Comparison of ENCODE assay signal across 1 cellular context in genomic region chr1:35605071-35605881, GRCh38.
TF ChIP-seq lines count a peak whose summit lies in the region.

No MANE protein-coding gene starts in this region.

TF ChIP-seq in WTC11, 78 proteins besides CTCF, POLR2A, EP300 and RAD21 (continued from another document):
- TF ChIP-seq, protein P1, sequence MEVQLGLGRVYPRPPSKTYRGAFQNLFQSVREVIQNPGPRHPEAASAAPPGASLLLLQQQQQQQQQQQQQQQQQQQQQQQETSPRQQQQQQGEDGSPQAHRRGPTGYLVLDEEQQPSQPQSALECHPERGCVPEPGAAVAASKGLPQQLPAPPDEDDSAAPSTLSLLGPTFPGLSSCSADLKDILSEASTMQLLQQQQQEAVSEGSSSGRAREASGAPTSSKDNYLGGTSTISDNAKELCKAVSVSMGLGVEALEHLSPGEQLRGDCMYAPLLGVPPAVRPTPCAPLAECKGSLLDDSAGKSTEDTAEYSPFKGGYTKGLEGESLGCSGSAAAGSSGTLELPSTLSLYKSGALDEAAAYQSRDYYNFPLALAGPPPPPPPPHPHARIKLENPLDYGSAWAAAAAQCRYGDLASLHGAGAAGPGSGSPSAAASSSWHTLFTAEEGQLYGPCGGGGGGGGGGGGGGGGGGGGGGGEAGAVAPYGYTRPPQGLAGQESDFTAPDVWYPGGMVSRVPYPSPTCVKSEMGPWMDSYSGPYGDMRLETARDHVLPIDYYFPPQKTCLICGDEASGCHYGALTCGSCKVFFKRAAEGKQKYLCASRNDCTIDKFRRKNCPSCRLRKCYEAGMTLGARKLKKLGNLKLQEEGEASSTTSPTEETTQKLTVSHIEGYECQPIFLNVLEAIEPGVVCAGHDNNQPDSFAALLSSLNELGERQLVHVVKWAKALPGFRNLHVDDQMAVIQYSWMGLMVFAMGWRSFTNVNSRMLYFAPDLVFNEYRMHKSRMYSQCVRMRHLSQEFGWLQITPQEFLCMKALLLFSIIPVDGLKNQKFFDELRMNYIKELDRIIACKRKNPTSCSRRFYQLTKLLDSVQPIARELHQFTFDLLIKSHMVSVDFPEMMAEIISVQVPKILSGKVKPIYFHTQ (CRISPR knock-in tag; IDR thresholded peaks at IDR 0.05): no peak
- TF ChIP-seq IRF2 (CRISPR knock-in tag; IDR thresholded peaks at IDR 0.05; ENCODE audit: borderline replicate concordance, low read depth) (no peak), MXD4 (CRISPR knock-in tag; IDR thresholded peaks at IDR 0.05; ENCODE audit: borderline replicate concordance) (no peak), JUN (CRISPR knock-in tag; IDR thresholded peaks at IDR 0.05) (no peak)
- TF ChIP-seq, protein P2, sequence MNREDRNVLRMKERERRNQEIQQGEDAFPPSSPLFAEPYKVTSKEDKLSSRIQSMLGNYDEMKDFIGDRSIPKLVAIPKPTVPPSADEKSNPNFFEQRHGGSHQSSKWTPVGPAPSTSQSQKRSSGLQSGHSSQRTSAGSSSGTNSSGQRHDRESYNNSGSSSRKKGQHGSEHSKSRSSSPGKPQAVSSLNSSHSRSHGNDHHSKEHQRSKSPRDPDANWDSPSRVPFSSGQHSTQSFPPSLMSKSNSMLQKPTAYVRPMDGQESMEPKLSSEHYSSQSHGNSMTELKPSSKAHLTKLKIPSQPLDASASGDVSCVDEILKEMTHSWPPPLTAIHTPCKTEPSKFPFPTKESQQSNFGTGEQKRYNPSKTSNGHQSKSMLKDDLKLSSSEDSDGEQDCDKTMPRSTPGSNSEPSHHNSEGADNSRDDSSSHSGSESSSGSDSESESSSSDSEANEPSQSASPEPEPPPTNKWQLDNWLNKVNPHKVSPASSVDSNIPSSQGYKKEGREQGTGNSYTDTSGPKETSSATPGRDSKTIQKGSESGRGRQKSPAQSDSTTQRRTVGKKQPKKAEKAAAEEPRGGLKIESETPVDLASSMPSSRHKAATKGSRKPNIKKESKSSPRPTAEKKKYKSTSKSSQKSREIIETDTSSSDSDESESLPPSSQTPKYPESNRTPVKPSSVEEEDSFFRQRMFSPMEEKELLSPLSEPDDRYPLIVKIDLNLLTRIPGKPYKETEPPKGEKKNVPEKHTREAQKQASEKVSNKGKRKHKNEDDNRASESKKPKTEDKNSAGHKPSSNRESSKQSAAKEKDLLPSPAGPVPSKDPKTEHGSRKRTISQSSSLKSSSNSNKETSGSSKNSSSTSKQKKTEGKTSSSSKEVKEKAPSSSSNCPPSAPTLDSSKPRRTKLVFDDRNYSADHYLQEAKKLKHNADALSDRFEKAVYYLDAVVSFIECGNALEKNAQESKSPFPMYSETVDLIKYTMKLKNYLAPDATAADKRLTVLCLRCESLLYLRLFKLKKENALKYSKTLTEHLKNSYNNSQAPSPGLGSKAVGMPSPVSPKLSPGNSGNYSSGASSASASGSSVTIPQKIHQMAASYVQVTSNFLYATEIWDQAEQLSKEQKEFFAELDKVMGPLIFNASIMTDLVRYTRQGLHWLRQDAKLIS (CRISPR knock-in tag; IDR thresholded peaks at IDR 0.05; ENCODE audit: borderline replicate concordance): no peak
- TF ChIP-seq, protein P3, sequence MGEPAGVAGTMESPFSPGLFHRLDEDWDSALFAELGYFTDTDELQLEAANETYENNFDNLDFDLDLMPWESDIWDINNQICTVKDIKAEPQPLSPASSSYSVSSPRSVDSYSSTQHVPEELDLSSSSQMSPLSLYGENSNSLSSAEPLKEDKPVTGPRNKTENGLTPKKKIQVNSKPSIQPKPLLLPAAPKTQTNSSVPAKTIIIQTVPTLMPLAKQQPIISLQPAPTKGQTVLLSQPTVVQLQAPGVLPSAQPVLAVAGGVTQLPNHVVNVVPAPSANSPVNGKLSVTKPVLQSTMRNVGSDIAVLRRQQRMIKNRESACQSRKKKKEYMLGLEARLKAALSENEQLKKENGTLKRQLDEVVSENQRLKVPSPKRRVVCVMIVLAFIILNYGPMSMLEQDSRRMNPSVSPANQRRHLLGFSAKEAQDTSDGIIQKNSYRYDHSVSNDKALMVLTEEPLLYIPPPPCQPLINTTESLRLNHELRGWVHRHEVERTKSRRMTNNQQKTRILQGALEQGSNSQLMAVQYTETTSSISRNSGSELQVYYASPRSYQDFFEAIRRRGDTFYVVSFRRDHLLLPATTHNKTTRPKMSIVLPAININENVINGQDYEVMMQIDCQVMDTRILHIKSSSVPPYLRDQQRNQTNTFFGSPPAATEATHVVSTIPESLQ (CRISPR knock-in tag; IDR thresholded peaks at IDR 0.05): no peak
